14 cellular contexts compared by ENCODE assay signal in genomic region chr3:108471346-108471935, GRCh38. TPM values are rescaled to one million over a fixed set of nuclear protein-coding genes. Genes with fewer than 3 reads are reported as not detected.
DNase-seq lines count a peak whose midpoint lies in the region; ATAC-seq and TF ChIP-seq lines count a peak whose summit lies in the region.
"Had no signal": no experiment of that assay in that cellular context is flagged by ENCODE, and none has a peak within 500 bp of the region (broad histone marks: within the 10 kb centered on the region; RNA-seq: fewer than 3 reads in every experiment).

No MANE protein-coding gene starts in this region.

- CTCF ChIA-PET in HEK293T (lab: Yijun Ruan, JAX) = interaction anchor here (1.6 kb wide), 1 partner anchor 11 kb away, joined by 3 read pairs; no protein-coding TSS in a partner anchor

- intact Hi-C loops in left colon (cut with DNase I, micrococcal nuclease) = no loop called here

- ATAC-seq in left colon = peak; percentile 73

- no peak overlapping the region for H3K4me3 ChIP-seq in AG10803 (ENCODE audit: low read length)
- H3K4me3 ChIP-seq in cardiac fibroblast (replicated peaks in 1 of 2; ENCODE audit: low read depth in 2 of 2, low read length in 2 of 2) = no peak overlapping the region

- TF ChIP-seq CTCF in AG10803 (conservative IDR thresholded peaks at IDR 0.05; ENCODE audit: low read length) (no peak), cardiac fibroblast (IDR thresholded peaks at IDR 0.05; ENCODE audit: low read depth, low read length) (no peak)

- POLR2A ChIA-PET in HEK293T (lab: Yijun Ruan, JAX) = no interaction called here

- DNase-seq in AG10803 (ENCODE audit: low read depth) = peak; percentile 25
- peak; percentile 94 for DNase-seq in NCI-H82 (lab: John Stamatoyannopoulos, UW)
- DNase-seq in cardiac fibroblast (ENCODE audit: low read depth in 2 of 2) = peak; percentile 20 to 34
- DNase-seq in left colon = no peak
- DNase-seq in COR-L47 (lab: John Stamatoyannopoulos, UW) = no peak
- DNase-seq in T-helper 9 cell = no peak
- DNase-seq in EL = no peak
- no peak for DNase-seq in HEK293T (ENCODE audit: extremely low spot score)
- DNase-seq: activated CD4-positive, alpha-beta T cell treated with anti-CD3 and anti-CD28 coated beads, Interleukin-2, amount 50 U/mL, for 1 hour; activated naive CD8-positive, alpha-beta T cell treated with anti-CD3 and anti-CD28 coated beads for 36 hours; activated T-cell treated with anti-CD3 and anti-CD28 coated beads, Interleukin-2, amount 50 U/mL, for 1 hour; cerebellar nuclear complex; NCI-H1930; NCI-H748 treated with DMSO at 0.1 percent for 48 hours had no signal

TF ChIP-seq in HEK293T, 16 proteins besides CTCF, POLR2A, EP300 and RAD21:
- TF ChIP-seq ARNT (IDR thresholded peaks at IDR 0.05) (no peak), LEF1 (IDR thresholded peaks at IDR 0.05; ENCODE audit: borderline replicate concordance) (no peak), ZNF384 (IDR thresholded peaks at IDR 0.05) (no peak), FOXK2 (IDR thresholded peaks at IDR 0.05) (no peak), FOXM1 (IDR thresholded peaks at IDR 0.05; ENCODE audit: borderline replicate concordance) (no peak), BHLHE40 (IDR thresholded peaks at IDR 0.05; ENCODE audit: borderline replicate concordance) (no peak), SP1 (IDR thresholded peaks at IDR 0.05) (no peak), ELF4 (IDR thresholded peaks at IDR 0.05) (no peak), CTBP1 (IDR thresholded peaks at IDR 0.05; ENCODE audit: borderline replicate concordance) (no peak), SUZ12 (IDR thresholded peaks at IDR 0.05) (no peak), HDGF (IDR thresholded peaks at IDR 0.05; ENCODE audit: borderline replicate concordance) (no peak), PKNOX1 (IDR thresholded peaks at IDR 0.05) (no peak)

RNA-seq across cellular contexts. Expression of gene MYH15, which starts 39.0 kb away (rescaled TPM):
- total RNA-seq in left colon = under 1 TPM; 0.31 to 0.34 TPM

Comparison
In these comparisons a context has a peak if more than half of its experiments do, and no peak if none do; other contexts are left out.
1. DNase-seq: peak in AG10803 (single experiment), NCI-H82 (single experiment) and cardiac fibroblast (2 of 2); none in left colon (0 of 2), COR-L47 (single experiment), T-helper 9 cell (single experiment), EL (single experiment) and HEK293T (single experiment).